In the genomic region with DNA sequence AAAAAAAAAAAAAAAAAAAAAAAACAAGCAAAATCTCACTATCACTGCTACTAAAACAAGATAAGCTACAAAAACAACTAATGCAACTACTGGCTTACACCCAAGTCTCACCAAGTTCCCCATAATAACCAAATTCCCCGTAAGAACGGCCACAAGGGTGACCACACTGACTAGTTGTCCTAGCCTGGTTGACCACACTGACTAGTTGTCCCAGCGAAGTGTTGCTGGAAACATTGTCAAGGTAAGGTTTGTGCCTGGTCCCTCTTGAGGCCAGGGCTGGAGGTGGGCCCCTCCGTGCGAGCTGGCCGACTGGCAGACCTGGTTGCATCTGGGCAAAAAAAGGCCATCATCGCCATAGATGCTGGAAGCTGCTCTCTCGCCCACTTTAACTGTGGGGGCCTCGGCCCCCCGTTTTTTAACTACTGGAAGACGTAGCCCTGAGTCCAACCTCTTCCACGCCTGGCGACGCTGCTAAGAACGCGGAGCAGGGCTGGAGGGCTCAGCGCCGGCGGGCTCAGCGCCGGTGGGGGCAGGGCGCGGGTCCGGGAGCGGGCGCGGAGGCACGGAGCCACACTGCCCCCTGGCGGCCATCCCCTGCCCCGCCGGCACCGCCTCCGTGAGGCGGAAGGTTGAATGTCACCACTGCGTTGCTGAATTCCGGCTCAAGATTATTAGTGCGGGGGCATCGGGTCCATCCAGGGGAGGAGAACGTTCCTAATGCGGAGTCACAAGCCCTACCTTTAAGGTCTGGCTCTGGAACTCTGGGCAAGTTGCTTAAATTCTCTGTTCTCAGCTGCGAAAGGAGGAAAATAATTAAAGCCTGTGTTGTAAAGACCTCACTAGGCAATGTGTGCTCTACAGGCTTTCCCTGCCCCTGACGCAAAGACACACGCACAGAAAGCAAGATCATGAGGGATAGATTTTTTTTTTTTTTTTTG, we compare ENCODE assay signal across 8 cellular contexts.
DNase-seq lines count a peak whose midpoint lies in the region; ATAC-seq and TF ChIP-seq lines count a peak whose summit lies in the region.

No MANE protein-coding gene starts in this region.

- no peak overlapping the region for H3K9ac ChIP-seq in muscle layer of colon (ENCODE audit: low read length)

- DNase-seq in AG10803 (ENCODE audit: low read depth), result peak; percentile 30
- peak; percentile 22 for DNase-seq in HS-27A (ENCODE audit: low read depth)
- DNase-seq in OCI-M2 (lab: John Stamatoyannopoulos, UW; ENCODE audit: unreplicated experiment), result peak; percentile 57
- peak; percentile 76 for DNase-seq in activated T-cell treated with anti-CD3 and anti-CD28 coated beads, Interleukin-2, amount 50 U/mL, for 4 hours
- peak; percentile 91 for DNase-seq in stimulated activated CD8-positive, alpha-beta memory T cell treated with anti-CD3 and anti-CD28 coated beads, Interleukin-4, amount 100 ng/mL, for 48 hours

- no peaks in the 10 kb centered on the region for H3K36me3 Mint-ChIP-seq in activated T-cell treated with anti-CD3 and anti-CD28 coated beads, Interleukin-2, amount 50 U/mL, for 4 hours (ENCODE audit: insufficient read depth)

- peaks cover 16% of the 10 kb centered on the region for H3K4me1 ChIP-seq in muscle layer of colon (ENCODE audit: insufficient read depth, low read length)

- H3K27ac ChIP-seq in muscle layer of colon (ENCODE audit: low read depth, low read length), result peak overlapping the region; percentile 67

- TF ChIP-seq CTCF in AG10803 (conservative IDR thresholded peaks at IDR 0.05; ENCODE audit: low read length), result peak; percentile 74

- peak overlapping the region; percentile 64 for H3K4me3 Mint-ChIP-seq in activated T-cell treated with anti-CD3 and anti-CD28 coated beads, Interleukin-2, amount 50 U/mL, for 4 hours

- peak overlapping the region; percentile 52 for H3K4me3 ChIP-seq in AG10803 (ENCODE audit: low read length)
- peak overlapping the region; percentile 31 to 50 for H3K4me3 ChIP-seq in muscle layer of colon (ENCODE audit: low read depth in 1 of 2, low read length in 2 of 2)

- H3K9me3 ChIP-seq in muscle layer of colon (ENCODE audit: low read length), result no peaks in the 10 kb centered on the region

- peaks cover 44% of the 10 kb centered on the region for H3K27me3 Mint-ChIP-seq in activated T-cell treated with anti-CD3 and anti-CD28 coated beads, Interleukin-2, amount 50 U/mL, for 4 hours (ENCODE audit: low read depth)

- peak; percentile 67 for ATAC-seq in GM19043 (IDR thresholded peaks at IDR 0.05; ENCODE audit: low read depth, unreplicated experiment)
- peak; percentile 87 to 93 for ATAC-seq in activated T-cell treated with anti-CD3 and anti-CD28 coated beads, Interleukin-2, amount 50 U/mL, for 4 hours
- ATAC-seq in esophagus mucosa, result peak; percentile 89

- peaks cover 8% of the 10 kb centered on the region for H3K4me1 Mint-ChIP-seq in activated T-cell treated with anti-CD3 and anti-CD28 coated beads, Interleukin-2, amount 50 U/mL, for 4 hours (ENCODE audit: low read depth)

- no peaks in the 10 kb centered on the region for H3K36me3 ChIP-seq in muscle layer of colon (ENCODE audit: insufficient read depth, low read length)

- no peaks in the 10 kb centered on the region for H3K9me3 Mint-ChIP-seq in activated T-cell treated with anti-CD3 and anti-CD28 coated beads, Interleukin-2, amount 50 U/mL, for 4 hours

- H3K27me3 ChIP-seq in muscle layer of colon (ENCODE audit: control insufficient read depth in 1 of 2, insufficient read depth in 2 of 2, low read length in 2 of 2), result no peaks in the 10 kb centered on the region

Comparison
In these comparisons a context has a peak if more than half of its experiments do, and no peak if none do; other contexts are left out.
1. Peak in every context shown above with its lines: DNase-seq, ATAC-seq, H3K4me3 ChIP-seq and H3K27ac ChIP-seq.
2. DNase-seq: peak in every context shown above with its lines; median percentile 91 in stimulated activated CD8-positive, alpha-beta memory T cell treated with anti-CD3 and anti-CD28 coated beads, Interleukin-4, amount 100 ng/mL, for 48 hours; 76 in activated T-cell treated with anti-CD3 and anti-CD28 coated beads, Interleukin-2, amount 50 U/mL, for 4 hours; 57 in OCI-M2; 30 in AG10803; 22 in HS-27A.